ENCODE assay signal across 8 cellular contexts in the genomic region with DNA sequence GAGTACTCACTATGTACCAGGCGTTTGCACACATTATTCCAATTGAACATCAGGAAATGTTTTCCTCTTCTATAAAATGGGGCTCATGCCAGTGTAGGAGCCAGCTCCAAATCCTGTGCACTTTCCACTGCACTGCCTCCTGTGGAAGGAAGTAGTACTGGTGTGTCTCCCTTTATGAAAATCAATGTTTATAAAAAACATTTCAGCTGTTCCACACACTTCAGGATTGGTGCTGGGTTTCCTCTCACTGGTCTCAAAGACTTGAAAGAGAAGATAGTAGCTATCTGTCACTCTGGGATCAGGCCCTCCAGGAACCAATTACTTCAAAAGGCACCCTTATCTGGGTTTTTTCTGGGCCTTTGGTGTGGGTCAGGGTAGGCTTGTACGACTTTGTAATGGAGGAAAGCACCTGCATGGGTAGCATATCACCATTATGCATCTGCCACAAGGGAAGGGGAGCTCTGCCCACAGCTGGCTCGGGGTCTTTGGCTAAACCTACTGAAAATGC. TPM values are rescaled to one million over a fixed set of nuclear protein-coding genes. Genes with fewer than 3 reads are reported as not detected.
DNase-seq lines count a peak whose midpoint lies in the region; ATAC-seq, FAIRE-seq and TF ChIP-seq lines count a peak whose summit lies in the region.

No MANE protein-coding gene starts in this region.

- H3K36me3 ChIP-seq in PC-9 (ENCODE audit: low read depth) (peaks cover 5% of the 10 kb centered on the region; the same call in 1 of the 2 replicates), H1 (ENCODE audit: control insufficient read depth in 2 of 4, insufficient read depth in 4 of 4, low read length in 3 of 4) (peaks cover 0 to 9% (median 2%) of the 10 kb centered on the region in 4 experiments; a peak in 7 of 8 replicates), ovary (no peaks in the 10 kb centered on the region), prostate gland (no peaks in the 10 kb centered on the region)

- WGBS in H1 (ENCODE audit: extremely low coverage in 1 of 2, insufficient coverage in 1 of 2, insufficient read length in 1 of 2, insufficient replicate concordance in 2 of 2, low coverage in 1 of 2, low lambda C conversion rate in 2 of 2, missing lambda C conversion rate in 1 of 2), 2 experiments, result 85% methylated on average over 3 of the region's 3 CpGs; no CpG with 5 or more reads in 1 of the 2 experiments
- WGBS in ovary, 3 donors, result 55 to 61% (median 58%) methylated on average over 3 of the region's 3 CpGs
- 75% methylated on average over 3 of the region's 3 CpGs for WGBS in prostate gland

- no peak overlapping the region for H2BK12ac ChIP-seq in H1 (ENCODE audit: low read depth, low read length)

- H3K27me3 ChIP-seq in PC-9 (ENCODE audit: insufficient read depth, low read depth) (no peaks in the 10 kb centered on the region), H1 (replicated peaks in 1 of 4; ENCODE audit: control insufficient read depth in 3 of 4, extremely low read depth in 1 of 4, insufficient read depth in 3 of 4, low read length in 3 of 4) (no peaks in the 10 kb centered on the region), ovary (no peaks in the 10 kb centered on the region), prostate gland (replicated peaks; ENCODE audit: insufficient read depth) (no peaks in the 10 kb centered on the region)

- TF ChIP-seq CTCF in GM12864 (IDR thresholded peaks at IDR 0.05; ENCODE audit: low read depth, low read length, missing control alignments) (peak; percentile 43), PC-9 (conservative IDR thresholded peaks at IDR 0.05) (peak; percentile 57), H1 (IDR thresholded peaks at IDR 0.05; ENCODE audit: control extremely low read depth in 1 of 3, insufficient read depth in 1 of 3, low read depth in 1 of 3, low read length in 3 of 3) (peak in 2 of 3 experiments; percentile 3 to 43; a peak in 2 of 4 replicates), ovary (IDR thresholded peaks at IDR 0.05) (peak in 2 of 3 donors; percentile 14 to 36), prostate gland (IDR thresholded peaks at IDR 0.05) (peak in 2 of 4 experiments; percentile 5 to 25)

- DNase-seq in GM12864 (ENCODE audit: low read depth), result no peak
- no peak for DNase-seq in PC-9
- DNase-seq in H1 (ENCODE audit: low read depth in 1 of 2, low spot score in 2 of 2), result no peak
- DNase-seq in ovary, result peak in 4 of 5 donors; percentile 28 to 61 (median 40)
- no peak for DNase-seq in prostate gland (ENCODE audit: low spot score)
- no peak for DNase-seq in LoVo (ENCODE audit: low spot score)
- DNase-seq in kidney glomerular epithelial cell (lab: John Stamatoyannopoulos, UW), result no peak

- H3K4me2 ChIP-seq in PC-9 (no peak overlapping the region), H1 (ENCODE audit: insufficient read depth in 1 of 2, low read depth in 2 of 2, low read length in 2 of 2) (no peak overlapping the region)

- CTCF ChIA-PET in PC-9 (lab: Charles Lee) (interaction anchor here (0.6 kb wide), 1 partner anchor 414 kb away, joined by 5 read pairs; no protein-coding TSS in a partner anchor), H1 (lab: Charles Lee; ENCODE audit: partially characterized antibody) (interaction anchor here (0.5 to 2.0 kb wide), 16 partner anchors 8 to 324 kb away, joined by 3 to 9 read pairs (median 4); no protein-coding TSS in a partner anchor)

- no peaks in the 10 kb centered on the region for H3K9me2 ChIP-seq in PC-9 (ENCODE audit: insufficient read depth)

- H3F3A ChIP-seq in PC-9 (ENCODE audit: insufficient read depth, low read depth), result no peaks in the 10 kb centered on the region

- H3K4ac ChIP-seq in H1 (replicated peaks; ENCODE audit: insufficient read length, low read depth, low read length), result no peak overlapping the region

- H4K91ac ChIP-seq in H1 (replicated peaks; ENCODE audit: insufficient read length, low read length), result no peak overlapping the region

- no peak overlapping the region for H2AK5ac ChIP-seq in H1 (ENCODE audit: low read depth, low read length)

- H3K27ac ChIP-seq in PC-9 (no peak overlapping the region), H1 (ENCODE audit: low read depth, low read length) (no peak overlapping the region), ovary (no peak overlapping the region), prostate gland (no peak overlapping the region)

- no peaks in the 10 kb centered on the region for H3K9me3 ChIP-seq in PC-9 (ENCODE audit: insufficient read depth, low read depth)
- no peaks in the 10 kb centered on the region for H3K9me3 ChIP-seq in H1 (ENCODE audit: insufficient read depth in 2 of 2, low read depth in 1 of 2, low read length in 1 of 2)
- no peaks in the 10 kb centered on the region for H3K9me3 ChIP-seq in ovary
- H3K9me3 ChIP-seq in prostate gland, result no peaks in the 10 kb centered on the region

- H2AFZ ChIP-seq in PC-9, result no peak overlapping the region
- no peak overlapping the region for H2AFZ ChIP-seq in H1 (ENCODE audit: low read length)

- no TSS peak for BruUV-seq in PC-9 (replicated peaks; lab: Mats Ljungman, UMichigan)

- no peaks in the 10 kb centered on the region for H3K4me1 ChIP-seq in PC-9 (replicated peaks; ENCODE audit: insufficient read depth)
- no peaks in the 10 kb centered on the region for H3K4me1 ChIP-seq in H1 (replicated peaks in 1 of 4; ENCODE audit: control insufficient read depth in 3 of 4, insufficient read depth in 4 of 4, low read length in 3 of 4)
- H3K4me1 ChIP-seq in ovary (ENCODE audit: insufficient read depth), result no peaks in the 10 kb centered on the region
- H3K4me1 ChIP-seq in prostate gland (replicated peaks), result no peaks in the 10 kb centered on the region

- no peak overlapping the region for H3K4me3 ChIP-seq in GM12864 (ENCODE audit: low read depth, low read length)
- no peak overlapping the region for H3K4me3 ChIP-seq in PC-9
- H3K4me3 ChIP-seq in H1 (ENCODE audit: extremely low read depth in 1 of 4, insufficient read depth in 2 of 4, low read depth in 3 of 4, low read length in 4 of 4), result no peak overlapping the region
- no peak overlapping the region for H3K4me3 ChIP-seq in ovary
- no peak overlapping the region for H3K4me3 ChIP-seq in prostate gland

- H3K56ac ChIP-seq in H1 (replicated peaks; ENCODE audit: insufficient read length, low read depth, low read length), result no peak overlapping the region

- intact Hi-C loops in PC-9 (cut with micrococcal nuclease; ENCODE audit: unreplicated experiment) (no loop called here), ovary (cut with DNase I) (no loop called here), prostate gland (cut with DNase I) (no loop called here)

- no peak overlapping the region for H2BK120ac ChIP-seq in H1 (replicated peaks; ENCODE audit: low read depth, low read length)

- ATAC-seq in HG02885 (IDR thresholded peaks at IDR 0.05; ENCODE audit: poor library complexity, unreplicated experiment), result no peak

- H4K8ac ChIP-seq in H1 (ENCODE audit: extremely low read depth, insufficient read depth, low read length), result no peak overlapping the region

- POLR2A ChIA-PET in PC-9 (lab: Charles Lee; ENCODE audit: unreplicated experiment) (no interaction called here), H1 (lab: Charles Lee; ENCODE audit: partially characterized antibody) (no interaction called here)

- H3K18ac ChIP-seq in H1 (ENCODE audit: extremely low read depth, low read length), result no peak overlapping the region

- H3K23me2 ChIP-seq in H1 (ENCODE audit: low read depth, low read length), result no peaks in the 10 kb centered on the region

- H2BK20ac ChIP-seq in H1 (ENCODE audit: low read length), result no peak overlapping the region

- FAIRE-seq in H1 (lab: Jason Lieb, UNC), result no peak

- H3K79me2 ChIP-seq in PC-9 (ENCODE audit: low read depth) (no peaks in the 10 kb centered on the region), H1 (ENCODE audit: control insufficient read depth in 1 of 2, insufficient read depth in 2 of 2, low read length in 2 of 2) (no peaks in the 10 kb centered on the region)

- no peak overlapping the region for H2BK15ac ChIP-seq in H1 (ENCODE audit: low read length)

- no peaks in the 10 kb centered on the region for H4K20me1 ChIP-seq in PC-9 (ENCODE audit: insufficient read depth)
- no peaks in the 10 kb centered on the region for H4K20me1 ChIP-seq in H1 (replicated peaks in 1 of 2; ENCODE audit: control insufficient read depth in 1 of 2, insufficient read depth in 2 of 2, low read length in 2 of 2)

- H4K5ac ChIP-seq in H1 (ENCODE audit: insufficient read length, low read depth, low read length), result no peak overlapping the region

- no peak overlapping the region for H2BK5ac ChIP-seq in H1 (ENCODE audit: low read depth, low read length)

- no peaks in the 10 kb centered on the region for H3K79me1 ChIP-seq in H1 (ENCODE audit: low read depth, low read length)

- H3K23ac ChIP-seq in H1 (ENCODE audit: insufficient read length), result no peak overlapping the region

- TF ChIP-seq EP300 in H1 (IDR thresholded peaks at IDR 0.05; ENCODE audit: borderline replicate concordance in 1 of 2, low read depth in 2 of 2, low read length in 2 of 2) (no peak), ovary (IDR thresholded peaks at IDR 0.05) (no peak)

- H3K9ac ChIP-seq in H1 (replicated peaks in 1 of 4; ENCODE audit: extremely low read depth in 1 of 4, low read depth in 3 of 4, low read length in 3 of 4), result no peak overlapping the region

- TF ChIP-seq RAD21 in H1 (IDR thresholded peaks at IDR 0.05 in 1 of 2, conservative IDR thresholded peaks at IDR 0.05 in 1 of 2; ENCODE audit: low read depth in 2 of 2, low read length in 2 of 2), result peak; percentile 29 to 32; a peak in 2 of 4 replicates

- no peak overlapping the region for H3K14ac ChIP-seq in H1 (ENCODE audit: insufficient read length)

- TF ChIP-seq POLR2A in H1 (IDR thresholded peaks at IDR 0.05; ENCODE audit: control extremely low read depth in 1 of 2, low read depth in 2 of 2, low read length in 2 of 2), result no peak
- TF ChIP-seq POLR2A in ovary (IDR thresholded peaks at IDR 0.05), result no peak
- TF ChIP-seq POLR2A in prostate gland (IDR thresholded peaks at IDR 0.05), result no peak

RNA-seq across cellular contexts. Expression of gene RAB14, which starts 32.5 kb away (rescaled TPM):
- 58.1 and 82.6 TPM in 2 replicates for total RNA-seq in PC-9 (2021)
- 41.6 and 44.8 TPM in 2 replicates for total RNA-seq in H1 (2021; fragmentation: NEBNext Ultra II Directional; extraction: Animal tissue kit (Norgen Biotek cat#: 25700))
- 6.0 and 9.1 TPM in 2 replicates for polyA plus RNA-seq in H1 (2011; rRNA removed)
- polyA plus RNA-seq in H1 (2011; cell fraction: cytosol; rRNA removed), result 11.0 TPM
- polyA plus RNA-seq in H1 (2011; cell fraction: nucleus; rRNA removed), result 3.4 TPM
- polyA plus RNA-seq in H1 (2012, experiment 1 of 2), result 14.6 to 24.2 TPM (median 17.6 TPM) in 4 replicates
- 7.2 TPM for polyA plus RNA-seq in H1 (2012, experiment 2 of 2)
- polyA plus RNA-seq in H1 (2013, experiment 1 of 2), result 19.1 TPM
- polyA plus RNA-seq in H1 (2013, experiment 2 of 2), result 19.2 TPM
- 8.3 and 8.6 TPM in 2 replicates for polyA minus RNA-seq in H1 (2011; rRNA and poly(A)+ RNA removed)
- polyA minus RNA-seq in H1 (2011; cell fraction: cytosol; rRNA and poly(A)+ RNA removed), result 9.4 TPM
- 9.8 TPM for polyA minus RNA-seq in H1 (2011; cell fraction: nucleus; rRNA and poly(A)+ RNA removed)
- total RNA-seq in ovary, result 10 to 100 TPM; 22.9 to 64.4 (median 57.1) TPM
- 10 to 100 TPM; 27.0 to 96.6 TPM for polyA plus RNA-seq in ovary
- 10 to 100 TPM; 42.9 TPM for total RNA-seq in prostate gland

Comparison
In these comparisons a context has a peak if more than half of its experiments do, and no peak if none do; other contexts are left out.
1. DNase-seq: peak in ovary (4 of 5); none in GM12864 (single experiment), PC-9 (0 of 2), H1 (0 of 2), prostate gland (single experiment), LoVo (single experiment) and kidney glomerular epithelial cell (single experiment).